Comparison of ENCODE assay signal across 10 cellular contexts in genomic region chr7:19707240-19707639, GRCh38. TPM values are rescaled to one million over a fixed set of nuclear protein-coding genes. Genes with fewer than 3 reads are reported as not detected.
DNase-seq lines count a peak whose midpoint lies in the region; ATAC-seq and TF ChIP-seq lines count a peak whose summit lies in the region.
"Had no signal": no experiment of that assay in that cellular context is flagged by ENCODE, and none has a peak within 500 bp of the region (broad histone marks: within the 10 kb centered on the region; RNA-seq: fewer than 3 reads in every experiment).

No MANE protein-coding gene starts in this region.

- in situ Hi-C loops in gastrocnemius medialis (cut with MboI; ENCODE audit: low sequenced_read_pairs in 4 of 4), result no loop called here

- no peak for ATAC-seq in activated CD8-positive, alpha-beta memory T cell treated with anti-CD3 and anti-CD28 coated beads, Interleukin-2, amount 10 ng/mL, durations not matched to agents 7 days and 5 days
- ATAC-seq in gastrocnemius medialis (no peak), GM18867 (IDR thresholded peaks at IDR 0.05; ENCODE audit: unreplicated experiment) (no peak)

- CTCF ChIA-PET in activated CD8-positive, alpha-beta memory T cell treated with anti-CD3 and anti-CD28 coated beads, Interleukin-2, amount 10 ng/mL, durations not matched to agents 7 days and 5 days (lab: Charles Lee), result no interaction called here

- peaks cover 0 to 5% of the 10 kb centered on the region in 2 donors for H3K36me3 ChIP-seq in gastrocnemius medialis

- H3K4me1 ChIP-seq in gastrocnemius medialis, result peaks cover 5 to 21% of the 10 kb centered on the region in 2 donors

- TF ChIP-seq POLR2A in gastrocnemius medialis (IDR thresholded peaks at IDR 0.05), result no peak

- peaks cover 14% of the 10 kb centered on the region for H3K36me3 Mint-ChIP-seq in activated CD8-positive, alpha-beta memory T cell treated with anti-CD3 and anti-CD28 coated beads, Interleukin-2, amount 10 ng/mL, durations not matched to agents 7 days and 5 days
- H3K36me3 Mint-ChIP-seq in endothelial cell (ENCODE audit: low read depth, unreplicated experiment), result no peaks in the 10 kb centered on the region

- no peak overlapping the region for H3K27ac Mint-ChIP-seq in activated CD8-positive, alpha-beta memory T cell treated with anti-CD3 and anti-CD28 coated beads, Interleukin-2, amount 10 ng/mL, durations not matched to agents 7 days and 5 days
- peak overlapping the region; percentile 10 for H3K27ac Mint-ChIP-seq in endothelial cell (ENCODE audit: unreplicated experiment)

- TF ChIP-seq CTCF in endothelial cell (IDR thresholded peaks at IDR 0.05; ENCODE audit: unreplicated experiment) (peak; percentile 2), gastrocnemius medialis (IDR thresholded peaks at IDR 0.05 in 4 of 5, conservative IDR thresholded peaks at IDR 0.05 in 1 of 5) (no peak)

- peak overlapping the region; percentile 96 for H3K4me3 Mint-ChIP-seq in activated CD8-positive, alpha-beta memory T cell treated with anti-CD3 and anti-CD28 coated beads, Interleukin-2, amount 10 ng/mL, durations not matched to agents 7 days and 5 days
- peak overlapping the region; percentile 53 for H3K4me3 Mint-ChIP-seq in endothelial cell (ENCODE audit: unreplicated experiment)

- no peaks in the 10 kb centered on the region for H3K9me3 ChIP-seq in gastrocnemius medialis

- no peak for DNase-seq in activated CD8-positive, alpha-beta memory T cell treated with anti-CD3 and anti-CD28 coated beads, Interleukin-2, amount 10 ng/mL, durations not matched to agents 7 days and 5 days
- DNase-seq in activated CD8-positive, alpha-beta memory T cell treated with anti-CD3 and anti-CD28 coated beads, Interleukin-2, amount 50 U/mL, for 48 hours, result no peak
- DNase-seq in RPMI7951 (ENCODE audit: low read depth), result peak; percentile 21
- no peak for DNase-seq in endothelial cell (ENCODE audit: low spot score)
- no peak for DNase-seq in gastrocnemius medialis
- DNase-seq in HK-2 (ENCODE audit: unreplicated experiment), result no peak
- DNase-seq in SIG-M5 treated with dmso at 0.1 percent for 504 hours (lab: John Stamatoyannopoulos, UW; ENCODE audit: unreplicated experiment), result no peak
- DNase-seq: effector CD8-positive, alpha-beta T cell had no signal

- no peaks in the 10 kb centered on the region for H3K27me3 ChIP-seq in gastrocnemius medialis
- H3K27me3 ChIP-seq: tibial nerve had no signal

- peaks cover 35% of the 10 kb centered on the region for H3K4me1 Mint-ChIP-seq in activated CD8-positive, alpha-beta memory T cell treated with anti-CD3 and anti-CD28 coated beads, Interleukin-2, amount 10 ng/mL, durations not matched to agents 7 days and 5 days
- peaks cover 31% of the 10 kb centered on the region for H3K4me1 Mint-ChIP-seq in endothelial cell (ENCODE audit: unreplicated experiment)

- no peaks in the 10 kb centered on the region for H3K27me3 Mint-ChIP-seq in activated CD8-positive, alpha-beta memory T cell treated with anti-CD3 and anti-CD28 coated beads, Interleukin-2, amount 10 ng/mL, durations not matched to agents 7 days and 5 days
- H3K27me3 Mint-ChIP-seq in endothelial cell (ENCODE audit: unreplicated experiment), result peaks cover 2% of the 10 kb centered on the region

- intact Hi-C loops in gastrocnemius medialis (cut with DNase I; ENCODE audit: low total_unique reads), result no loop called here

- H3K27ac ChIP-seq in gastrocnemius medialis, result no peak overlapping the region

- H3K4me3 ChIP-seq in gastrocnemius medialis, result peak overlapping the region in 3 of 4 donors; percentile 78 to 93 (median 89)

- H3K9me3 Mint-ChIP-seq in activated CD8-positive, alpha-beta memory T cell treated with anti-CD3 and anti-CD28 coated beads, Interleukin-2, amount 10 ng/mL, durations not matched to agents 7 days and 5 days (ENCODE audit: low read depth), result no peaks in the 10 kb centered on the region
- H3K9me3 Mint-ChIP-seq in endothelial cell (ENCODE audit: unreplicated experiment), result no peaks in the 10 kb centered on the region

RNA-seq across cellular contexts. Expression of gene POLR1F, which starts 1.6 kb away (rescaled TPM):
- total RNA-seq in activated CD8-positive, alpha-beta memory T cell treated with anti-CD3 and anti-CD28 coated beads, Interleukin-2, amount 10 ng/mL, durations not matched to agents 7 days and 5 days, result 10 to 100 TPM; 18.5 to 27.9 TPM
- total RNA-seq in RPMI7951 (2014; rRNA removed; shearing (Covaris generic)), result 29.5 and 38.8 TPM in 2 replicates
- total RNA-seq in endothelial cell (ENCODE audit: unreplicated experiment) (17.2 TPM), gastrocnemius medialis (10 to 100 TPM in 1 of 4 donors, 1 to 10 TPM in 3; 8.0 to 18.0 (median 9.2) TPM)
